In the genomic region with DNA sequence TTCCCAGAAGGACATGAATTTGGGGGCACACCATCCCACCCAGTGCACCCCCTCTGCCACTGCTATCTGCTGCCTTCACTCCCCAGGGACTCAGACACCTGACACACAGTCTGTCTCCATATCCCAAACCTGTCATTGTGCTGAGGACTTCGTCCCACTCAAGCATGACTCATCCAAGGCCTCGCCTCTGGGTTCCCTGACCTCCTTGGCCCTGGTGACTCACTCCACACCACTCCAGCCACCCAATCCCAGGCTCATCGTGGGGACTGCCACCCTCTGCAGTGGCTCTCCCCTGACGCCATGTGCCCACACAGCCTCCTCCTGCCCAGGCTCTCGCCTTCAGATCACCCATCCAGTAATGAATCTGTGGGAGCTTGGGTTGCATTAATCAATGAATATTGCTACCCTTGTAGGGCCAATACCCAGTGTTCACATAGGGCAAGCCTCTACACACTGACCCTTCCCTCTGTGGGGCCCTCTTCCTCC, we compare ENCODE assay signal across 1 cellular context.
TF ChIP-seq lines count a peak whose summit lies in the region.

No MANE protein-coding gene starts in this region.

TF ChIP-seq in K562, 482 proteins besides CTCF, POLR2A, EP300 and RAD21 (continued from another document and continues in another):
- TF ChIP-seq, protein P1, sequence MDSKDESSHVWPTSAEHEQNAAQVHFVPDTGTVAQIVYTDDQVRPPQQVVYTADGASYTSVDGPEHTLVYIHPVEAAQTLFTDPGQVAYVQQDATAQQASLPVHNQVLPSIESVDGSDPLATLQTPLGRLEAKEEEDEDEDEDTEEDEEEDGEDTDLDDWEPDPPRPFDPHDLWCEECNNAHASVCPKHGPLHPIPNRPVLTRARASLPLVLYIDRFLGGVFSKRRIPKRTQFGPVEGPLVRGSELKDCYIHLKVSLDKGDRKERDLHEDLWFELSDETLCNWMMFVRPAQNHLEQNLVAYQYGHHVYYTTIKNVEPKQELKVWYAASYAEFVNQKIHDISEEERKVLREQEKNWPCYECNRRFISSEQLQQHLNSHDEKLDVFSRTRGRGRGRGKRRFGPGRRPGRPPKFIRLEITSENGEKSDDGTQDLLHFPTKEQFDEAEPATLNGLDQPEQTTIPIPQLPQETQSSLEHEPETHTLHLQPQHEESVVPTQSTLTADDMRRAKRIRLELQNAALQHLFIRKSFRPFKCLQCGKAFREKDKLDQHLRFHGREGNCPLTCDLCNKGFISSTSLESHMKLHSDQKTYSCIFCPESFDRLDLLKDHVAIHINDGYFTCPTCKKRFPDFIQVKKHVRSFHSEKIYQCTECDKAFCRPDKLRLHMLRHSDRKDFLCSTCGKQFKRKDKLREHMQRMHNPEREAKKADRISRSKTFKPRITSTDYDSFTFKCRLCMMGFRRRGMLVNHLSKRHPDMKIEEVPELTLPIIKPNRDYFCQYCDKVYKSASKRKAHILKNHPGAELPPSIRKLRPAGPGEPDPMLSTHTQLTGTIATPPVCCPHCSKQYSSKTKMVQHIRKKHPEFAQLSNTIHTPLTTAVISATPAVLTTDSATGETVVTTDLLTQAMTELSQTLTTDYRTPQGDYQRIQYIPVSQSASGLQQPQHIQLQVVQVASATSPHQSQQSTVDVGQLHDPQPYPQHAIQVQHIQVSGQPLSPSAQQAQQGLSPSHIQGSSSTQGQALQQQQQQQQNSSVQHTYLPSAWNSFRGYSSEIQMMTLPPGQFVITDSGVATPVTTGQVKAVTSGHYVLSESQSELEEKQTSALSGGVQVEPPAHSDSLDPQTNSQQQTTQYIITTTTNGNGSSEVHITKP (IDR thresholded peaks at IDR 0.05; ENCODE audit: partially characterized antibody) = no peak
- 0 out of 2 replicates have a peak, but pooled peaks have one; percentile 44 for TF ChIP-seq MBD2 (IDR thresholded peaks at IDR 0.05; ENCODE audit: borderline replicate concordance, low read depth)
- TF ChIP-seq SREBF1 (IDR thresholded peaks at IDR 0.05; ENCODE audit: borderline replicate concordance, low read depth, low read length) = no peak
- TF ChIP-seq POLR2AphosphoS5 (IDR thresholded peaks at IDR 0.05; ENCODE audit: control insufficient read depth, insufficient read depth, low read depth, low read length) = peak; percentile 36; the same call in 1 of the 2 replicates
- no peak for TF ChIP-seq ZNF445 (CRISPR knock-in tag; IDR thresholded peaks at IDR 0.05; ENCODE audit: low read depth)
- TF ChIP-seq NCOA1 (IDR thresholded peaks at IDR 0.05; ENCODE audit: low read depth) = peak; percentile 70
- TF ChIP-seq, protein P2, sequence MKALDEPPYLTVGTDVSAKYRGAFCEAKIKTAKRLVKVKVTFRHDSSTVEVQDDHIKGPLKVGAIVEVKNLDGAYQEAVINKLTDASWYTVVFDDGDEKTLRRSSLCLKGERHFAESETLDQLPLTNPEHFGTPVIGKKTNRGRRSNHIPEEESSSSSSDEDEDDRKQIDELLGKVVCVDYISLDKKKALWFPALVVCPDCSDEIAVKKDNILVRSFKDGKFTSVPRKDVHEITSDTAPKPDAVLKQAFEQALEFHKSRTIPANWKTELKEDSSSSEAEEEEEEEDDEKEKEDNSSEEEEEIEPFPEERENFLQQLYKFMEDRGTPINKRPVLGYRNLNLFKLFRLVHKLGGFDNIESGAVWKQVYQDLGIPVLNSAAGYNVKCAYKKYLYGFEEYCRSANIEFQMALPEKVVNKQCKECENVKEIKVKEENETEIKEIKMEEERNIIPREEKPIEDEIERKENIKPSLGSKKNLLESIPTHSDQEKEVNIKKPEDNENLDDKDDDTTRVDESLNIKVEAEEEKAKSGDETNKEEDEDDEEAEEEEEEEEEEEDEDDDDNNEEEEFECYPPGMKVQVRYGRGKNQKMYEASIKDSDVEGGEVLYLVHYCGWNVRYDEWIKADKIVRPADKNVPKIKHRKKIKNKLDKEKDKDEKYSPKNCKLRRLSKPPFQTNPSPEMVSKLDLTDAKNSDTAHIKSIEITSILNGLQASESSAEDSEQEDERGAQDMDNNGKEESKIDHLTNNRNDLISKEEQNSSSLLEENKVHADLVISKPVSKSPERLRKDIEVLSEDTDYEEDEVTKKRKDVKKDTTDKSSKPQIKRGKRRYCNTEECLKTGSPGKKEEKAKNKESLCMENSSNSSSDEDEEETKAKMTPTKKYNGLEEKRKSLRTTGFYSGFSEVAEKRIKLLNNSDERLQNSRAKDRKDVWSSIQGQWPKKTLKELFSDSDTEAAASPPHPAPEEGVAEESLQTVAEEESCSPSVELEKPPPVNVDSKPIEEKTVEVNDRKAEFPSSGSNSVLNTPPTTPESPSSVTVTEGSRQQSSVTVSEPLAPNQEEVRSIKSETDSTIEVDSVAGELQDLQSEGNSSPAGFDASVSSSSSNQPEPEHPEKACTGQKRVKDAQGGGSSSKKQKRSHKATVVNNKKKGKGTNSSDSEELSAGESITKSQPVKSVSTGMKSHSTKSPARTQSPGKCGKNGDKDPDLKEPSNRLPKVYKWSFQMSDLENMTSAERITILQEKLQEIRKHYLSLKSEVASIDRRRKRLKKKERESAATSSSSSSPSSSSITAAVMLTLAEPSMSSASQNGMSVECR (CRISPR knock-in tag; IDR thresholded peaks at IDR 0.05) = 0 out of 2 replicates have a peak, but pooled peaks have one; percentile 27
- peak; percentile 100 for TF ChIP-seq JUN (IDR thresholded peaks at IDR 0.05; ENCODE audit: borderline replicate concordance, low read depth, low read length)
- TF ChIP-seq JUN (CRISPR knock-in tag; IDR thresholded peaks at IDR 0.05; ENCODE audit: borderline replicate concordance) = peak; percentile 96
- TF ChIP-seq, protein P3, sequence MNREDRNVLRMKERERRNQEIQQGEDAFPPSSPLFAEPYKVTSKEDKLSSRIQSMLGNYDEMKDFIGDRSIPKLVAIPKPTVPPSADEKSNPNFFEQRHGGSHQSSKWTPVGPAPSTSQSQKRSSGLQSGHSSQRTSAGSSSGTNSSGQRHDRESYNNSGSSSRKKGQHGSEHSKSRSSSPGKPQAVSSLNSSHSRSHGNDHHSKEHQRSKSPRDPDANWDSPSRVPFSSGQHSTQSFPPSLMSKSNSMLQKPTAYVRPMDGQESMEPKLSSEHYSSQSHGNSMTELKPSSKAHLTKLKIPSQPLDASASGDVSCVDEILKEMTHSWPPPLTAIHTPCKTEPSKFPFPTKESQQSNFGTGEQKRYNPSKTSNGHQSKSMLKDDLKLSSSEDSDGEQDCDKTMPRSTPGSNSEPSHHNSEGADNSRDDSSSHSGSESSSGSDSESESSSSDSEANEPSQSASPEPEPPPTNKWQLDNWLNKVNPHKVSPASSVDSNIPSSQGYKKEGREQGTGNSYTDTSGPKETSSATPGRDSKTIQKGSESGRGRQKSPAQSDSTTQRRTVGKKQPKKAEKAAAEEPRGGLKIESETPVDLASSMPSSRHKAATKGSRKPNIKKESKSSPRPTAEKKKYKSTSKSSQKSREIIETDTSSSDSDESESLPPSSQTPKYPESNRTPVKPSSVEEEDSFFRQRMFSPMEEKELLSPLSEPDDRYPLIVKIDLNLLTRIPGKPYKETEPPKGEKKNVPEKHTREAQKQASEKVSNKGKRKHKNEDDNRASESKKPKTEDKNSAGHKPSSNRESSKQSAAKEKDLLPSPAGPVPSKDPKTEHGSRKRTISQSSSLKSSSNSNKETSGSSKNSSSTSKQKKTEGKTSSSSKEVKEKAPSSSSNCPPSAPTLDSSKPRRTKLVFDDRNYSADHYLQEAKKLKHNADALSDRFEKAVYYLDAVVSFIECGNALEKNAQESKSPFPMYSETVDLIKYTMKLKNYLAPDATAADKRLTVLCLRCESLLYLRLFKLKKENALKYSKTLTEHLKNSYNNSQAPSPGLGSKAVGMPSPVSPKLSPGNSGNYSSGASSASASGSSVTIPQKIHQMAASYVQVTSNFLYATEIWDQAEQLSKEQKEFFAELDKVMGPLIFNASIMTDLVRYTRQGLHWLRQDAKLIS (CRISPR knock-in tag; IDR thresholded peaks at IDR 0.05) = no peak
- peak; percentile 41 for TF ChIP-seq ETV5 (CRISPR knock-in tag; IDR thresholded peaks at IDR 0.05; ENCODE audit: low read depth)
- no peak for TF ChIP-seq HIVEP1 (CRISPR knock-in tag; IDR thresholded peaks at IDR 0.05)
- TF ChIP-seq ZNF140 (CRISPR knock-in tag; IDR thresholded peaks at IDR 0.05) = no peak
- TF ChIP-seq, protein P4, sequence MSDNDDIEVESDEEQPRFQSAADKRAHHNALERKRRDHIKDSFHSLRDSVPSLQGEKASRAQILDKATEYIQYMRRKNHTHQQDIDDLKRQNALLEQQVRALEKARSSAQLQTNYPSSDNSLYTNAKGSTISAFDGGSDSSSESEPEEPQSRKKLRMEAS (CRISPR knock-in tag; IDR thresholded peaks at IDR 0.05) = peak; percentile 56
- TF ChIP-seq, protein P5, sequence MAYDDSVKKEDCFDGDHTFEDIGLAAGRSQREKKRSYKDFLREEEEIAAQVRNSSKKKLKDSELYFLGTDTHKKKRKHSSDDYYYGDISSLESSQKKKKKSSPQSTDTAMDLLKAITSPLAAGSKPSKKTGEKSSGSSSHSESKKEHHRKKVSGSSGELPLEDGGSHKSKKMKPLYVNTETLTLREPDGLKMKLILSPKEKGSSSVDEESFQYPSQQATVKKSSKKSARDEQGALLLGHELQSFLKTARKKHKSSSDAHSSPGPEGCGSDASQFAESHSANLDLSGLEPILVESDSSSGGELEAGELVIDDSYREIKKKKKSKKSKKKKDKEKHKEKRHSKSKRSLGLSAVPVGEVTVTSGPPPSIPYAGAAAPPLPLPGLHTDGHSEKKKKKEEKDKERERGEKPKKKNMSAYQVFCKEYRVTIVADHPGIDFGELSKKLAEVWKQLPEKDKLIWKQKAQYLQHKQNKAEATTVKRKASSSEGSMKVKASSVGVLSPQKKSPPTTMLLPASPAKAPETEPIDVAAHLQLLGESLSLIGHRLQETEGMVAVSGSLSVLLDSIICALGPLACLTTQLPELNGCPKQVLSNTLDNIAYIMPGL (CRISPR knock-in tag; IDR thresholded peaks at IDR 0.05) = peak; percentile 58; the same call in 1 of the 2 replicates
- no peak for TF ChIP-seq ZKSCAN3 (CRISPR knock-in tag; IDR thresholded peaks at IDR 0.05)
- TF ChIP-seq KDM2B (CRISPR knock-in tag; IDR thresholded peaks at IDR 0.05) = no peak
- TF ChIP-seq ZNF12 (CRISPR knock-in tag; IDR thresholded peaks at IDR 0.05) = no peak
- no peak for TF ChIP-seq NBN (IDR thresholded peaks at IDR 0.05; ENCODE audit: low read depth)
- TF ChIP-seq ZNF347 (CRISPR knock-in tag; IDR thresholded peaks at IDR 0.05; ENCODE audit: low read depth) = no peak
- TF ChIP-seq, protein P6, sequence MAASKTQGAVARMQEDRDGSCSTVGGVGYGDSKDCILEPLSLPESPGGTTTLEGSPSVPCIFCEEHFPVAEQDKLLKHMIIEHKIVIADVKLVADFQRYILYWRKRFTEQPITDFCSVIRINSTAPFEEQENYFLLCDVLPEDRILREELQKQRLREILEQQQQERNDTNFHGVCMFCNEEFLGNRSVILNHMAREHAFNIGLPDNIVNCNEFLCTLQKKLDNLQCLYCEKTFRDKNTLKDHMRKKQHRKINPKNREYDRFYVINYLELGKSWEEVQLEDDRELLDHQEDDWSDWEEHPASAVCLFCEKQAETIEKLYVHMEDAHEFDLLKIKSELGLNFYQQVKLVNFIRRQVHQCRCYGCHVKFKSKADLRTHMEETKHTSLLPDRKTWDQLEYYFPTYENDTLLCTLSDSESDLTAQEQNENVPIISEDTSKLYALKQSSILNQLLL (CRISPR knock-in tag; IDR thresholded peaks at IDR 0.05; ENCODE audit: borderline replicate concordance) = no peak
- no peak for TF ChIP-seq SMC3 (conservative IDR thresholded peaks at IDR 0.05; ENCODE audit: insufficient read depth, low read depth, low read length)
- TF ChIP-seq SAFB (IDR thresholded peaks at IDR 0.05; ENCODE audit: borderline replicate concordance, low read depth, low read length) = no peak
- TF ChIP-seq ETS2 (tag; IDR thresholded peaks at IDR 0.05; ENCODE audit: borderline replicate concordance, poor library complexity, severe bottlenecking) = no peak
